Comparison of ENCODE assay signal across 13 cellular contexts in the genomic region with DNA sequence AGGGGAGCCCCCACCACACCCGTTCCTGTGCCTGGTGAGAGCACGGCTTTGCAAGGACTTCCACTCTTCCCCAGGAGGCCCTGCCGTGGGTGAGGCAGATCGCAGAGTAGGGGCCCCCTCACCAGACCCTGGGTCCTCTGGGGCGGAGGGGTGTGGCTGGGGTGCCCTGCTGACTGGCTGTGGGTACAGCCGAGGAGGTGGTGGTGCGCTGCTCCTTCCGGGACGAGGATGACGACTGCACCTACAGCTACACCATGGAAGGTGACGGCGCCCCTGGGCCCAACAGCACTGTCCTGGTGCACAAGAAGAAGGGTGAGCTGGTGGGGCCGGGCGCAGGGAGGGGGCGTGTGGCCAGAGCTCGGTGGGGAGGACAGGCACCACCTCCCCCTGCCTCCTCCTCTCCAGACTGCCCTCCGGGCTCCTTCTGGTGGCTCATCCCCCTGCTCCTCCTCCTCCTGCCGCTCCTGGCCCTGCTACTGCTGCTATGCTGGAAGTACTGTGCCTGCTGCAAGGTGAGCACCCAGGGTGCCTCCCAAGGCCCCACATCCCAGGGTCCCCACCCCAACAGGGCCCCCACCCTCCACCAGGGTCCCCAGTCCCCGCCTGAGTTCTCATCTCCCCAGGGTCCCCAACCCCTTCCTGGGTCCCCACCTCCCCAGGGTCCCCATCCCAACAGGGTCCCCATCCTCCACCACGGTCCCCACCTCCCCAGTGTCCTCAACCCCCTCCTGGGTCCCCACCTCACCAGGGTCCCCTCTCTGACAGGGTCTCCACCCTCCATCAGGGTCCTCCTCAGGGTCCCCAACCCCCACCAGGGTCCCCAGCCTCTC.
"Had no signal": no experiment of that assay in that cellular context is flagged by ENCODE, and none has a peak within 500 bp of the region (broad histone marks: within the 10 kb centered on the region; RNA-seq: fewer than 3 reads in every experiment).

No MANE protein-coding gene starts in this region.

- DNase-seq: activated CD4-positive, alpha-beta T cell treated with anti-CD3 and anti-CD28 coated beads, Interleukin-2, amount 50 U/mL, for 4 hours; activated gamma-delta T cell treated with Interleukin-2 at 50 U/mL for 16 hours; activated T-cell treated with anti-CD3 and anti-CD28 coated beads, Interleukin-2, amount 50 U/mL, for 4 hours; gastrocnemius medialis; kidney; left ventricle myocardium superior; mesendoderm had no signal

- H3K79me2 ChIP-seq: parathyroid adenoma had no signal

- H3K9ac ChIP-seq: parathyroid adenoma had no signal

- H3K9me3 Mint-ChIP-seq: activated T-cell treated with anti-CD3 and anti-CD28 coated beads, Interleukin-2, amount 50 U/mL, for 4 hours; neural crest cell; stimulated activated naive CD8-positive, alpha-beta T cell treated with anti-CD3 and anti-CD28 coated beads, Interleukin-15, Interleukin-2, amounts not matched to agents 100 ng/mL and 50 ng/mL, for 24 hours; T-helper 2 cell treated with Interferon-gamma antibody and Interleukin-4, amounts not matched to agents 5 μg/mL and 100 μg/mL, for 36 hours had no signal

- H3K4me1 ChIP-seq: gastrocnemius medialis, parathyroid adenoma, vagina had no signal

- H3K4me3 ChIP-seq: gastrocnemius medialis, vagina had no signal

- H2AFZ ChIP-seq: parathyroid adenoma had no signal

- H3K27ac Mint-ChIP-seq: stimulated activated naive CD8-positive, alpha-beta T cell treated with anti-CD3 and anti-CD28 coated beads, Interleukin-15, Interleukin-2, amounts not matched to agents 100 ng/mL and 50 ng/mL, for 24 hours had no signal

- ATAC-seq: activated CD4-positive, CD25-positive, alpha-beta regulatory T cell treated with anti-CD3 and anti-CD28 coated beads, Interleukin-2, amount 50 U/mL, for 24 hours; activated T-cell treated with anti-CD3 and anti-CD28 coated beads, Interleukin-2, amount 50 U/mL, for 4 hours; gastrocnemius medialis had no signal

- H3K36me3 ChIP-seq: gastrocnemius medialis had no signal

- H3K27me3 Mint-ChIP-seq: stimulated activated naive CD8-positive, alpha-beta T cell treated with anti-CD3 and anti-CD28 coated beads, Interleukin-15, Interleukin-2, amounts not matched to agents 100 ng/mL and 50 ng/mL, for 24 hours had no signal

- H3K9me3 ChIP-seq: gastrocnemius medialis, vagina had no signal

- H3K4me3 Mint-ChIP-seq: activated T-cell treated with anti-CD3 and anti-CD28 coated beads, Interleukin-2, amount 50 U/mL, for 4 hours; neural crest cell; stimulated activated naive CD8-positive, alpha-beta T cell treated with anti-CD3 and anti-CD28 coated beads, Interleukin-15, Interleukin-2, amounts not matched to agents 100 ng/mL and 50 ng/mL, for 24 hours had no signal

- H3K27ac ChIP-seq: gastrocnemius medialis, parathyroid adenoma, vagina had no signal

- H3K27me3 ChIP-seq: gastrocnemius medialis, vagina had no signal
